Comparison of ENCODE assay signal across 1 cellular context in the genomic region with DNA sequence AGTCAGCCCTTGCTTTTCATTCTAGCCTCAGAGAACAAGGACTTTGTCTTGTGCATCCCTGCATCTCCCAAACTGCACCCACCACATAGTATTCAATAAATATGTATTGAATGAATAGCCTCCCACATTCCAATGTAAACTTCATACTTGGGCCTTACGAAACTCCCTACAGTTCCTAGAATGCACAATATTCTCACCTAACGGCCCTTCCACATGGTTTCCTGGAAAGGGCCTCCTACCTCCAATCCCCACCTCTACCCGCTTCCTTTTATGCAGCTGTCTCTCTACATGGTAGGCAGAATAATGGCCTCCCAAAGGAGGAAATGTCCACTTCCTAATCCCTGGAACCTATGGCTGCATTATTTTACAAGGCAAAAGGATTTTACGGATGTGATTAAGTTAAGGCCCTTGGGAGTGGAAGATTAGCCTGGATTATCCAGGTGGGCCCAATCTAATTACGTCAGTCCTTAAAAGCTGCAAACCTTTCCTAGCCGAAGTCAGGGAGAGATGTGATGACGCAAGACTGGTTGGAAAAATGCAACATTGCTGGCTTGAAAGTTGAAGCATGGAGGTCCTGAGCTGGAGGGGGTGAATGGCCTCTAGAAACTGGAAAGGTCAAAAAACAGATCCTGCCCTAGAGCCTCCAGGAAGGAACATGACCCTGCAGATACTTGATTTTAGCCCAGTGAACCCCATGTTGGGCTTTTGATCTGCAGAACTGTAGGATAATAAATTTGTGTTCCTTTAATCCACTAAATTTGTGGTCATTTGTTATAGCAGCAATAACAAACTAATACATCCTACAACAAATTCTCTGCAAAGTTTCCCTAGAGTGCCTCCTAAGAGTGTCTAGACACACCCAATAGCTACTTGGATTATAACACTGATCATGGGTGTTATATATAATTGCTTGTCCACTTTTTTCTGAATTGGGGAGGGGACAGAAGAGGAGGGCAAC.
TF ChIP-seq lines count a peak whose summit lies in the region.

No MANE protein-coding gene starts in this region.

TF ChIP-seq in K562, 482 proteins besides CTCF, POLR2A, EP300 and RAD21 (continued from another document):
- TF ChIP-seq, protein P1, sequence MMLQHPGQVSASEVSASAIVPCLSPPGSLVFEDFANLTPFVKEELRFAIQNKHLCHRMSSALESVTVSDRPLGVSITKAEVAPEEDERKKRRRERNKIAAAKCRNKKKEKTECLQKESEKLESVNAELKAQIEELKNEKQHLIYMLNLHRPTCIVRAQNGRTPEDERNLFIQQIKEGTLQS (IDR thresholded peaks at IDR 0.05): peak; percentile 87
- TF ChIP-seq, protein P1 (CRISPR knock-in tag; conservative IDR thresholded peaks at IDR 0.05): no peak
- 0 out of 2 replicates have a peak, but pooled peaks have one; percentile 18 for TF ChIP-seq JUND (IDR thresholded peaks at IDR 0.05; ENCODE audit: borderline replicate concordance, low read depth, low read length)
- no peak for TF ChIP-seq JUND (tag; IDR thresholded peaks at IDR 0.05; ENCODE audit: borderline replicate concordance, low read depth, low read length)
- peak; percentile 78 for TF ChIP-seq CEBPG (CRISPR knock-in tag; IDR thresholded peaks at IDR 0.05)
- TF ChIP-seq CEBPG (tag; conservative IDR thresholded peaks at IDR 0.05 in 1 of 2, IDR thresholded peaks at IDR 0.05 in 1 of 2): peak; percentile 67 to 91
- TF ChIP-seq TRIM24 (IDR thresholded peaks at IDR 0.05): peak; percentile 75 to 84; a peak in 2 of 4 replicates
- TF ChIP-seq NR1H2 (CRISPR knock-in tag; IDR thresholded peaks at IDR 0.05): no peak
- TF ChIP-seq ZNF12 (CRISPR knock-in tag; IDR thresholded peaks at IDR 0.05): peak; percentile 96
- no peak for TF ChIP-seq ZKSCAN1 (IDR thresholded peaks at IDR 0.05; ENCODE audit: low read depth, low read length)
- TF ChIP-seq CEBPB (tag; IDR thresholded peaks at IDR 0.05): peak; percentile 71; the same call in 1 of the 2 replicates
